11 cellular contexts compared by ENCODE assay signal in the genomic region with DNA sequence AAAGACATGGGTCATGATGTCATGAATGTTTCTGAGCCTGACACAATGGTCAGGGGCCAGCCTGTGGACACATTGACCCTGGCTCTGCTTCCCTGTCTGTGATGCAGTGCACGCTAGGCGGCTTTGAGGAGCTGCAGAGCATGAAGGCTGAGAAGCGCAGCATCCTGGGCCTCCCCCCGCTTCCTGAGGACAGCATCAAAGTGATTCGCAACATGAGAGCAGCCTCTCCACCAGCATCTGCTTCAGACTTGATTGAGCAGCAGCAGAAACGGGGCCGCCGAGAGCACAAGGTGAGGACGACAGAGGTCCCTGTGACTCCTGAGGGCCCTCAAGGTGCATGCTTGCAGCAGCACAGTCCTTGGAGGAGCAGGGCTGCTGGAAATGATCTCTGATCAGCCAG. TPM values are rescaled to one million over a fixed set of nuclear protein-coding genes. Genes with fewer than 3 reads are reported as not detected.
"Had no signal": no experiment of that assay in that cellular context is flagged by ENCODE, and none has a peak within 500 bp of the region (broad histone marks: within the 10 kb centered on the region; RNA-seq: fewer than 3 reads in every experiment).

No MANE protein-coding gene starts in this region.

- H3K27me3 Mint-ChIP-seq: IgD-negative memory B cell had no signal

- H3K27ac ChIP-seq: GM23248, HL-60 had no signal

- ATAC-seq: HCT116, HepG2 had no signal

- FAIRE-seq: HepG2 had no signal

- H3K4me3 Mint-ChIP-seq: HFFc6, IgD-negative memory B cell had no signal

- H3K4me1 Mint-ChIP-seq: IgD-negative memory B cell had no signal

- H3K4me3 ChIP-seq: GM23248, HAP-1 had no signal

- H3K9me3 Mint-ChIP-seq: HFFc6, IgD-negative memory B cell had no signal

- H3K9ac ChIP-seq: GM23248 had no signal

- H3K4me1 ChIP-seq: HAP-1 had no signal

- DNase-seq: GM23248, GOT3, H7, HFFc6 had no signal

- H3K9me3 ChIP-seq: HAP-1 had no signal

- H2AFZ ChIP-seq: GM23248 had no signal

- H3K27ac Mint-ChIP-seq: HFFc6 had no signal

RNA-seq across cellular contexts. Expression of gene ALX3, which starts 27.5 kb away (rescaled TPM):
- total RNA-seq: GM23248, H4, HepG2, HT1080 had no signal
- polyA plus RNA-seq: GM23248, HepG2, IgD-negative memory B cell had no signal
